ENCODE assay signal across 24 cellular contexts in the genomic region with DNA sequence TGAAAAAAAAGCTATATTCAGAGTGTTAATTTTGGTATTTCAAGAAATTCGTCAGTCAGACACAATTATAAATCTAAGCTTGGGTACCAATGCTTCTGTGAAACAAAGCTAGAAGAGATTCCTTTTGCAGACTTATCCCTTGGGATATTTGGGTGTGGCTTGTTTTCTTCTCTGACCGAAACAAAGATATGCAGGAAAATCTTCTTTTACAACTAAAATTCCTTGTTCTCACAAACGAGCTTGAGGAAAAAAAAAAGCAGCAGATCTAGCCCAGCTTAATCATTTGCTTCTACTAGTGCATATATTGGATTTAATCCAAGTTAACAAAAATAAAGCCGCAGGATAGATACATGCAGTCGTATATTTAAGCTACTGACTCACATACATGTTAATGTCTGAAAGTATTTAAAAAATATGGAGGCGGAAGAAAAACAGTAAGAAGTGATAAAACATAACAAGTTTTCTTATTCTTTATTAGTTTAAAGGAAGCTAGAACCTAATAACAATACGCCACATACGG.
DNase-seq lines count a peak whose midpoint lies in the region; ATAC-seq and TF ChIP-seq lines count a peak whose summit lies in the region.
"Had no signal": no experiment of that assay in that cellular context is flagged by ENCODE, and none has a peak within 500 bp of the region (broad histone marks: within the 10 kb centered on the region; RNA-seq: fewer than 3 reads in every experiment).

No MANE protein-coding gene starts in this region.

- no peak overlapping the region for H4K8ac ChIP-seq in neuronal stem cell (ENCODE audit: low read depth, low read length)

- H3K4me2 ChIP-seq in neuronal stem cell (ENCODE audit: insufficient read depth, low read length, poor library complexity, severe bottlenecking) = no peak overlapping the region

- no CpG with 5 or more reads among the region's 8 CpGs for WGBS in neuronal stem cell (ENCODE audit: extremely low coverage in 2 of 2, insufficient read length in 2 of 2, insufficient replicate concordance in 1 of 2), 2 donors

- H3K9me3 ChIP-seq in neuronal stem cell (replicated peaks in 1 of 2; ENCODE audit: control insufficient read depth in 2 of 2, insufficient read depth in 1 of 2, low read depth in 1 of 2, low read length in 2 of 2) (peaks cover 0 to 4% of the 10 kb centered on the region in 2 donors), T-helper 17 cell (ENCODE audit: control insufficient read depth, low read length, poor library complexity, severe bottlenecking) (no peaks in the 10 kb centered on the region)
- H3K9me3 ChIP-seq: psoas muscle, suprapubic skin had no signal

- H3K18ac ChIP-seq in neuronal stem cell (ENCODE audit: low read length) = no peak overlapping the region

- no peak overlapping the region for H3K27ac ChIP-seq in neuronal stem cell (replicated peaks; ENCODE audit: low read length)
- H3K27ac ChIP-seq: cardiac muscle cell, psoas muscle, suprapubic skin had no signal

- H3K27me3 Mint-ChIP-seq in immature natural killer cell (ENCODE audit: low read depth in 3 of 3) = peaks cover 3 to 4% (median 4%) of the 10 kb centered on the region in 3 donors
- peaks cover 20% of the 10 kb centered on the region for H3K27me3 Mint-ChIP-seq in T-helper 17 cell

- no peak overlapping the region for H2BK120ac ChIP-seq in neuronal stem cell (ENCODE audit: low read depth, low read length)

- DNase-seq in GM03348 (ENCODE audit: low spot score) (peak; percentile 20), astrocyte of the hippocampus (ENCODE audit: low read depth, low spot score) (peak; percentile 13), fibroblast of the aortic adventitia (ENCODE audit: low read depth) (peak; percentile 62), neuronal stem cell (ENCODE audit: low spot score) (no peak), immature natural killer cell (no peak), ureter (ENCODE audit: low spot score) (no peak), T-helper 17 cell (no peak)
- DNase-seq: activated CD4-positive, alpha-beta T cell treated with anti-CD3 and anti-CD28 coated beads for 1 hour; activated naive CD8-positive, alpha-beta T cell treated with anti-CD3 and anti-CD28 coated beads, Interleukin-2, amount 10 ng/mL, durations not matched to agents 7 days and 5 days; CD4-positive, CD25-positive, alpha-beta regulatory T cell; effector CD4-positive, alpha-beta T cell; HFFc6; kidney; mesendoderm; NCI-H187; NCI-H446 treated with DMSO at 0.1 percent for 48 hours; psoas muscle; stimulated activated CD4-positive, alpha-beta T cell treated with anti-CD3 and anti-CD28 coated beads, Interleukin-4, amount 100 ng/mL, for 4 hours had no signal

- H3K36me3 ChIP-seq in neuronal stem cell (replicated peaks in 1 of 2; ENCODE audit: control insufficient read depth in 2 of 2, insufficient read depth in 2 of 2, low read length in 2 of 2) = no peaks in the 10 kb centered on the region
- H3K36me3 ChIP-seq: cardiac muscle cell, suprapubic skin had no signal

- H2BK5ac ChIP-seq in neuronal stem cell (ENCODE audit: low read length) = no peak overlapping the region

- H3K79me1 ChIP-seq in neuronal stem cell (ENCODE audit: low read depth, low read length) = no peaks in the 10 kb centered on the region

- peak overlapping the region; percentile 54 for H2AFZ ChIP-seq in neuronal stem cell (ENCODE audit: low read length)

- H3K9ac ChIP-seq in neuronal stem cell (ENCODE audit: low read depth, low read length, poor library complexity) = no peak overlapping the region

- H3K4me3 ChIP-seq in fibroblast of the aortic adventitia (ENCODE audit: low read depth, low read length) (no peak overlapping the region), neuronal stem cell (ENCODE audit: low read length in 2 of 2) (no peak overlapping the region)
- H3K4me3 ChIP-seq: cardiac muscle cell, GM12878, K562, psoas muscle, suprapubic skin had no signal

- no peaks in the 10 kb centered on the region for H3K9me3 Mint-ChIP-seq in immature natural killer cell
- H3K9me3 Mint-ChIP-seq: HFFc6; natural killer cell treated with Interleukin-12 subunit alpha and Interleukin-12 subunit beta and Interleukin-15 and Interleukin-18, amount 100 ng/mL, for 72 hours had no signal

- H3K4me3 Mint-ChIP-seq in immature natural killer cell = no peak overlapping the region
- no peak overlapping the region for H3K4me3 Mint-ChIP-seq in T-helper 17 cell
- H3K4me3 Mint-ChIP-seq: activated naive CD8-positive, alpha-beta T cell treated with anti-CD3 and anti-CD28 coated beads, Interleukin-2, amount 10 ng/mL, durations not matched to agents 7 days and 5 days; CD4-positive, CD25-positive, alpha-beta regulatory T cell; HFFc6; natural killer cell treated with Interleukin-12 subunit alpha and Interleukin-12 subunit beta and Interleukin-15 and Interleukin-18, amount 100 ng/mL, for 72 hours had no signal

- no peak overlapping the region for H3K14ac ChIP-seq in neuronal stem cell (ENCODE audit: low read length)

- H3K4me1 Mint-ChIP-seq in immature natural killer cell (no peaks in the 10 kb centered on the region), T-helper 17 cell (peaks cover 5% of the 10 kb centered on the region)

- H3K4ac ChIP-seq in neuronal stem cell (ENCODE audit: low read length) = no peak overlapping the region

- no peak overlapping the region for H4K91ac ChIP-seq in neuronal stem cell (ENCODE audit: low read depth, low read length, poor library complexity)

- no peak overlapping the region for H2AK5ac ChIP-seq in neuronal stem cell (ENCODE audit: low read depth, low read length)

- H3K27ac Mint-ChIP-seq in immature natural killer cell = no peak overlapping the region
- H3K27ac Mint-ChIP-seq in T-helper 17 cell = no peak overlapping the region
- H3K27ac Mint-ChIP-seq: activated naive CD8-positive, alpha-beta T cell treated with anti-CD3 and anti-CD28 coated beads, Interleukin-2, amount 10 ng/mL, durations not matched to agents 7 days and 5 days; CD4-positive, CD25-positive, alpha-beta regulatory T cell; HFFc6; natural killer cell treated with Interleukin-12 subunit alpha and Interleukin-12 subunit beta and Interleukin-15 and Interleukin-18, amount 100 ng/mL, for 72 hours had no signal

- no peak for ATAC-seq in HG02759 (IDR thresholded peaks at IDR 0.05; ENCODE audit: unreplicated experiment)
- ATAC-seq in T-helper 17 cell = no peak
- ATAC-seq: GM12878; K562; natural killer cell treated with Interleukin-12 subunit alpha and Interleukin-12 subunit beta and Interleukin-15 and Interleukin-18, amount 100 ng/mL, for 72 hours; psoas muscle had no signal

- H3K27me3 ChIP-seq in neuronal stem cell (ENCODE audit: control insufficient read depth in 3 of 3, insufficient read depth in 3 of 3, low read depth in 1 of 3, low read length in 3 of 3) = no peaks in the 10 kb centered on the region
- H3K27me3 ChIP-seq: cardiac muscle cell, suprapubic skin had no signal

- no peak for TF ChIP-seq CTCF in fibroblast of the aortic adventitia (IDR thresholded peaks at IDR 0.05; ENCODE audit: insufficient read depth, low read length)

- no peak overlapping the region for H3K23ac ChIP-seq in neuronal stem cell (ENCODE audit: low read depth, low read length, poor library complexity)

- H3K36me3 Mint-ChIP-seq in immature natural killer cell = peaks cover 0 to 3% (median 0%) of the 10 kb centered on the region in 3 donors
- H3K36me3 Mint-ChIP-seq in T-helper 17 cell (ENCODE audit: low read depth) = peaks cover 4% of the 10 kb centered on the region
- H3K36me3 Mint-ChIP-seq: activated naive CD8-positive, alpha-beta T cell treated with anti-CD3 and anti-CD28 coated beads, Interleukin-2, amount 10 ng/mL, durations not matched to agents 7 days and 5 days; CD4-positive, CD25-positive, alpha-beta regulatory T cell; natural killer cell treated with Interleukin-12 subunit alpha and Interleukin-12 subunit beta and Interleukin-15 and Interleukin-18, amount 100 ng/mL, for 72 hours had no signal

- no peak overlapping the region for H2BK12ac ChIP-seq in neuronal stem cell (ENCODE audit: low read length)

- peaks cover 9 to 51% of the 10 kb centered on the region in 2 donors for H3K4me1 ChIP-seq in neuronal stem cell (ENCODE audit: control insufficient read depth in 2 of 2, insufficient read depth in 1 of 2, low read depth in 1 of 2, low read length in 2 of 2)

- no peak overlapping the region for H2BK15ac ChIP-seq in neuronal stem cell (ENCODE audit: low read length)

Comparison
In these comparisons a context has a peak if more than half of its experiments do, and no peak if none do; other contexts are left out.
1. DNase-seq: peak in GM03348 (single experiment), astrocyte of the hippocampus (single experiment) and fibroblast of the aortic adventitia (single experiment); none in neuronal stem cell (single experiment), immature natural killer cell (0 of 3), ureter (single experiment) and T-helper 17 cell (0 of 3).